Comparison of ENCODE assay signal across 9 cellular contexts in the genomic region with DNA sequence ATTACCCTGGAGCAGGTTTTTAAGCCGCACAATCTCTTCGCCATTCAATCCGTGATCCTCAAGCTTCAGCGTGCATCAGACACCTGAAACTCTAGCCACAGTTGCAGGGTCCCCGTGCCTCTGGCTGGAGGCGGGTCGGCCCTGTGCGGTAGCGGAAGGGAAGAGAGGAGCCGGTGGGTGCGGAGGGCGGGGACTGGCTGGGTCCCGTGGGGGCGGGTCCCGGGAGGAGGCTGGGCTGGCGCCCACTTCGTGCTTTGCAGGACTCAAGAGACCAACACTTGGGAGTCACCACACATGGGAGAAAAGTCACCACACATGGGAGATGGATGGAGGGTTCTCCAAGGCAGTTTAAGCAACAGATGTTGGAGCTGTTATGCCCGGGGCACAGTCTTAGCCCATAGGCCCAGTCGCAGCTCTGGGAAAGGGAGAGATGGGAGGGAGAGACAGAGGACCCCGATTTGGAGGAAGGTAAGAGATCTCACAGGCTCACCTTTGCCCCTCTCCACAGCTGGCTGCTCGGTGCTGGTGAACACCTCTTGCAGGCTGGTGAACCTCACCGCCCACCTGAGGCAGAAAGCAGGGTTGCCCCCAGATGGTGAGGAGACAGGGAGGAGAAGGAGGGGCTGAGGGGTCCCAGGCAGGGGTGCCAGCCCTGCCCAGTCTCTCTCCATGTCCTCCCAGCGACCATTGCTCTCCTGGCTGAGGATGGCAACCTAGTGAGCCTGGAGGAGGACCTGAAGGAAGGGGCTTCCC. TPM values are rescaled to one million over a fixed set of nuclear protein-coding genes. Genes with fewer than 3 reads are reported as not detected.
DNase-seq lines count a peak whose midpoint lies in the region; ATAC-seq, FAIRE-seq and TF ChIP-seq lines count a peak whose summit lies in the region.
"Had no signal": no experiment of that assay in that cellular context is flagged by ENCODE, and none has a peak within 500 bp of the region (broad histone marks: within the 10 kb centered on the region; RNA-seq: fewer than 3 reads in every experiment).

No MANE protein-coding gene starts in this region.

- no peak overlapping the region for H3K9ac ChIP-seq in HepG2 (ENCODE audit: insufficient read depth, low read depth, low read length)

- H3K27ac ChIP-seq in HepG2 (ENCODE audit: extremely low read length, insufficient read depth, low read length) (no peak overlapping the region), right lobe of liver (peak overlapping the region in 1 of 3 donors; percentile 95)

- no peaks in the 10 kb centered on the region for H4K20me1 ChIP-seq in HepG2 (ENCODE audit: insufficient read depth, low read length)

- H3K4me1 Mint-ChIP-seq in activated naive CD4-positive, alpha-beta T cell treated with anti-CD3 and anti-CD28 coated beads, Interleukin-2, amount 50 U/mL, for 24 hours = peaks cover 42% of the 10 kb centered on the region
- H3K4me1 Mint-ChIP-seq in nephron = peaks cover 21% of the 10 kb centered on the region

- no peak for ATAC-seq in HepG2
- ATAC-seq in right lobe of liver = no peak
- no peak for ATAC-seq in HG02678 (IDR thresholded peaks at IDR 0.05; ENCODE audit: unreplicated experiment)

- H3K27me3 ChIP-seq in HepG2 (ENCODE audit: control insufficient read depth in 1 of 2, insufficient read depth in 2 of 2, low read length in 2 of 2) (no peaks in the 10 kb centered on the region), right lobe of liver (no peaks in the 10 kb centered on the region)

- H3K9me3 ChIP-seq in HepG2 (ENCODE audit: low read length) (no peaks in the 10 kb centered on the region), right lobe of liver (no peaks in the 10 kb centered on the region)

- H3K27me3 Mint-ChIP-seq in activated naive CD4-positive, alpha-beta T cell treated with anti-CD3 and anti-CD28 coated beads, Interleukin-2, amount 50 U/mL, for 24 hours = no peaks in the 10 kb centered on the region
- H3K27me3 Mint-ChIP-seq in nephron (ENCODE audit: low read depth) = no peaks in the 10 kb centered on the region

- H3K4me3 ChIP-seq in HepG2 (replicated peaks in 1 of 3; ENCODE audit: insufficient read depth in 1 of 3, low read depth in 2 of 3, low read length in 3 of 3) (no peak overlapping the region), right lobe of liver (no peak overlapping the region)

- TF ChIP-seq CTCF in HepG2 (CRISPR knock-in tag; IDR thresholded peaks at IDR 0.05) (no peak), right lobe of liver (IDR thresholded peaks at IDR 0.05) (no peak), nephron (IDR thresholded peaks at IDR 0.05; ENCODE audit: unreplicated experiment in 3 of 3) (no peak)

- FAIRE-seq in HepG2 (lab: Jason Lieb, UNC) = no peak

- CTCF ChIA-PET in HepG2 (lab: Yijun Ruan, JAX; ENCODE audit: low intra/inter-chr PET ratio, low total read pairs) = no interaction called here

- in situ Hi-C loops in HepG2 (cut with HindIII; ENCODE audit: extremely low pct_ligation_motif_present, low pct_unique_long_range_greater_than_20kb) = no loop called here

- TF ChIP-seq EP300 in HepG2 (IDR thresholded peaks at IDR 0.05; ENCODE audit: low read depth in 2 of 2, low read length in 2 of 2) (no peak), HepG2 (CRISPR knock-in tag; IDR thresholded peaks at IDR 0.05; ENCODE audit: borderline replicate concordance) (no peak)

- peaks cover 7% of the 10 kb centered on the region for H3K79me2 ChIP-seq in HepG2 (ENCODE audit: insufficient read depth, low read length)

- H3K9me3 Mint-ChIP-seq in activated naive CD4-positive, alpha-beta T cell treated with anti-CD3 and anti-CD28 coated beads, Interleukin-2, amount 50 U/mL, for 24 hours = no peaks in the 10 kb centered on the region
- no peaks in the 10 kb centered on the region for H3K9me3 Mint-ChIP-seq in nephron

- no peak for DNase-seq in HepG2 (ENCODE audit: low spot score)
- DNase-seq in right lobe of liver = no peak
- no peak for DNase-seq in cerebellar cortex (ENCODE audit: low spot score)
- DNase-seq in NCI-H1930 (lab: John Stamatoyannopoulos, UW) = no peak
- DNase-seq in NCI-H1048 (lab: John Stamatoyannopoulos, UW) = no peak

- H3K27ac Mint-ChIP-seq in activated naive CD4-positive, alpha-beta T cell treated with anti-CD3 and anti-CD28 coated beads, Interleukin-2, amount 50 U/mL, for 24 hours = no peak overlapping the region
- H3K27ac Mint-ChIP-seq in nephron = peak overlapping the region; percentile 33 to 70 (median 39)

- intact Hi-C loops in HepG2 (cut with micrococcal nuclease; ENCODE audit: unreplicated experiment) (no loop called here), right lobe of liver (cut with DNase I) (no loop called here)

- 95% methylated on average over 21 of the region's 23 CpGs for WGBS in HepG2 (ENCODE audit: low lambda C conversion rate)
- WGBS in right lobe of liver (ENCODE audit: insufficient coverage, low coverage, low lambda C conversion rate, missing lambda C conversion rate) = 51% methylated on average over 9 of the region's 23 CpGs

- POLR2A ChIA-PET in HepG2 (lab: Yijun Ruan, JAX) = interaction anchor here (1.0 to 6.9 kb wide), 2 partner anchors 11 kb away, joined by 4 to 52 read pairs; a partner anchor contains a TSS

- H3K36me3 ChIP-seq in HepG2 (replicated peaks in 1 of 2; ENCODE audit: control insufficient read depth in 1 of 2, insufficient read depth in 2 of 2, low read length in 2 of 2) (peaks cover 0 to 1% of the 10 kb centered on the region in 2 experiments; a peak in 2 of 5 replicates), right lobe of liver (peaks cover 0 to 11% (median 7%) of the 10 kb centered on the region in 4 donors)

- TF ChIP-seq POLR2A in HepG2 (IDR thresholded peaks at IDR 0.05; ENCODE audit: insufficient read depth in 1 of 2, low read depth in 2 of 2, low read length in 2 of 2) = no peak
- TF ChIP-seq POLR2A in right lobe of liver (IDR thresholded peaks at IDR 0.05) = no peak

- H3K4me2 ChIP-seq in HepG2 (ENCODE audit: low read depth, low read length) = no peak overlapping the region

- H3K4me1 ChIP-seq in HepG2 (ENCODE audit: insufficient read depth, low read length) (peaks cover 40% of the 10 kb centered on the region), right lobe of liver (peaks cover 0 to 31% (median 11%) of the 10 kb centered on the region in 4 donors)

- no TSS peak for BruUV-seq in HepG2 (replicated peaks; lab: Mats Ljungman, UMichigan)

- no peak overlapping the region for H2AFZ ChIP-seq in HepG2 (ENCODE audit: low read length)

- H3K4me3 Mint-ChIP-seq in activated naive CD4-positive, alpha-beta T cell treated with anti-CD3 and anti-CD28 coated beads, Interleukin-2, amount 50 U/mL, for 24 hours = peak overlapping the region; percentile 78
- peak overlapping the region in 2 of 3 experiments; percentile 67 to 73 for H3K4me3 Mint-ChIP-seq in nephron

- TF ChIP-seq RAD21 in HepG2 (CRISPR knock-in tag; IDR thresholded peaks at IDR 0.05) = no peak

- H3K36me3 Mint-ChIP-seq in activated naive CD4-positive, alpha-beta T cell treated with anti-CD3 and anti-CD28 coated beads, Interleukin-2, amount 50 U/mL, for 24 hours = no peaks in the 10 kb centered on the region
- no peaks in the 10 kb centered on the region for H3K36me3 Mint-ChIP-seq in nephron (ENCODE audit: low read depth)

RNA-seq across cellular contexts. Expression of a gene that starts 1.0 kb away (rescaled TPM):
- total RNA-seq in HepG2 (2016; rRNA removed; fragmentation: Illumina TruSeq; extraction: Trizol) (not detected in 2 replicates), right lobe of liver (not detected)
- total RNA-seq in HepG2 (2016; cell fraction: cytosol; rRNA removed; fragmentation: Illumina TruSeq; extraction: Trizol; ENCODE audit: low read depth) = not detected in 2 replicates
- total RNA-seq in HepG2 (2016; cell fraction: insoluble cytoplasmic fraction; rRNA removed; fragmentation: Illumina TruSeq; extraction: Trizol) = not detected in 2 replicates
- not detected in 2 replicates for total RNA-seq in HepG2 (2016; cell fraction: membrane; rRNA removed; fragmentation: Illumina TruSeq; extraction: Trizol)
- not detected in 2 replicates for total RNA-seq in HepG2 (2016; cell fraction: nucleus; rRNA removed; fragmentation: Illumina TruSeq; extraction: Trizol)
- 0.07 TPM in 1 of 2 replicates, not detected in the other for polyA plus RNA-seq in HepG2 (2011; rRNA removed)
- not detected in 2 replicates for polyA plus RNA-seq in HepG2 (2011; cell fraction: cytosol; rRNA removed)
- polyA plus RNA-seq in HepG2 (2011; cell fraction: nucleus; rRNA removed) = not detected in 2 replicates
- polyA plus RNA-seq in HepG2 (2012) = 0.12 and 0.28 TPM in 2 replicates
- not detected in 2 replicates for polyA plus RNA-seq in HepG2 (2016; cell fraction: cytosol; fragmentation: Illumina TruSeq; extraction: Trizol; ENCODE audit: low read depth)
- polyA plus RNA-seq in HepG2 (2016; cell fraction: insoluble cytoplasmic fraction; fragmentation: Illumina TruSeq; extraction: Trizol; ENCODE audit: low read depth) = not detected in 2 replicates
- polyA plus RNA-seq in HepG2 (2016; cell fraction: membrane; fragmentation: Illumina TruSeq; extraction: Trizol; ENCODE audit: low read depth) = not detected in 2 replicates
- polyA plus RNA-seq in HepG2 (2016; cell fraction: nucleus; fragmentation: Illumina TruSeq; extraction: Trizol; ENCODE audit: insufficient read depth, low read depth) = not detected in 2 replicates
- 0.07 and 0.22 TPM in 2 replicates for polyA minus RNA-seq in HepG2 (2011; rRNA and poly(A)+ RNA removed; ENCODE audit: low replicate concordance)
- polyA minus RNA-seq in HepG2 (2011; cell fraction: cytosol; rRNA and poly(A)+ RNA removed) = not detected in 2 replicates
- not detected in 2 replicates for polyA minus RNA-seq in HepG2 (2011; cell fraction: nucleus; rRNA and poly(A)+ RNA removed)
- total RNA-seq: RPMI7951 had no signal

RNA-seq across cellular contexts. Expression of a gene that starts 4.0 kb away (rescaled TPM):
- total RNA-seq in HepG2 (2016; rRNA removed; fragmentation: Illumina TruSeq; extraction: Trizol) = 59.1 and 62.8 TPM in 2 replicates
- total RNA-seq in HepG2 (2016; cell fraction: cytosol; rRNA removed; fragmentation: Illumina TruSeq; extraction: Trizol; ENCODE audit: low read depth) = 34.5 and 34.6 TPM in 2 replicates
- 56.2 and 62.6 TPM in 2 replicates for total RNA-seq in HepG2 (2016; cell fraction: insoluble cytoplasmic fraction; rRNA removed; fragmentation: Illumina TruSeq; extraction: Trizol)
- total RNA-seq in HepG2 (2016; cell fraction: membrane; rRNA removed; fragmentation: Illumina TruSeq; extraction: Trizol) = 61.2 and 64.2 TPM in 2 replicates
- total RNA-seq in HepG2 (2016; cell fraction: nucleus; rRNA removed; fragmentation: Illumina TruSeq; extraction: Trizol) = 31.4 and 47.6 TPM in 2 replicates
- polyA plus RNA-seq in HepG2 (2011; rRNA removed) = 37.0 and 60.2 TPM in 2 replicates
- 42.3 and 49.1 TPM in 2 replicates for polyA plus RNA-seq in HepG2 (2011; cell fraction: cytosol; rRNA removed)
- polyA plus RNA-seq in HepG2 (2011; cell fraction: nucleus; rRNA removed) = 45.9 and 96.4 TPM in 2 replicates
- polyA plus RNA-seq in HepG2 (2012) = 103 and 194 TPM in 2 replicates
- 73.1 and 74.3 TPM in 2 replicates for polyA plus RNA-seq in HepG2 (2016; cell fraction: cytosol; fragmentation: Illumina TruSeq; extraction: Trizol; ENCODE audit: low read depth)
- 91.0 and 122 TPM in 2 replicates for polyA plus RNA-seq in HepG2 (2016; cell fraction: insoluble cytoplasmic fraction; fragmentation: Illumina TruSeq; extraction: Trizol; ENCODE audit: low read depth)
- polyA plus RNA-seq in HepG2 (2016; cell fraction: membrane; fragmentation: Illumina TruSeq; extraction: Trizol; ENCODE audit: low read depth) = 101 and 107 TPM in 2 replicates
- 107 and 123 TPM in 2 replicates for polyA plus RNA-seq in HepG2 (2016; cell fraction: nucleus; fragmentation: Illumina TruSeq; extraction: Trizol; ENCODE audit: insufficient read depth, low read depth)
- polyA minus RNA-seq in HepG2 (2011; rRNA and poly(A)+ RNA removed; ENCODE audit: low replicate concordance) = 99.0 and 111 TPM in 2 replicates
- 44.8 and 90.8 TPM in 2 replicates for polyA minus RNA-seq in HepG2 (2011; cell fraction: cytosol; rRNA and poly(A)+ RNA removed)
- 4.2 and 14.9 TPM in 2 replicates for polyA minus RNA-seq in HepG2 (2011; cell fraction: nucleus; rRNA and poly(A)+ RNA removed)
- 100 to 1,000 TPM; 133 to 416 (median 252) TPM for total RNA-seq in right lobe of liver

RNA-seq across cellular contexts. Expression of a gene that starts 8.9 kb away (rescaled TPM):
- total RNA-seq in HepG2 (2016; rRNA removed; fragmentation: Illumina TruSeq; extraction: Trizol) (2.7 and 8.9 TPM in 2 replicates), right lobe of liver (1 to 10 TPM in 2 of 6 experiments, under 1 TPM in 4; 0.59 to 1.3 (median 0.90) TPM)
- total RNA-seq in HepG2 (2016; cell fraction: cytosol; rRNA removed; fragmentation: Illumina TruSeq; extraction: Trizol; ENCODE audit: low read depth) = 1.8 and 2.5 TPM in 2 replicates
- total RNA-seq in HepG2 (2016; cell fraction: insoluble cytoplasmic fraction; rRNA removed; fragmentation: Illumina TruSeq; extraction: Trizol) = 2.3 and 8.4 TPM in 2 replicates
- 2.3 and 2.5 TPM in 2 replicates for total RNA-seq in HepG2 (2016; cell fraction: membrane; rRNA removed; fragmentation: Illumina TruSeq; extraction: Trizol)
- total RNA-seq in HepG2 (2016; cell fraction: nucleus; rRNA removed; fragmentation: Illumina TruSeq; extraction: Trizol) = 8.4 and 12.1 TPM in 2 replicates
- polyA plus RNA-seq in HepG2 (2011; rRNA removed) = 28.6 and 88.6 TPM in 2 replicates
- polyA plus RNA-seq in HepG2 (2011; cell fraction: cytosol; rRNA removed) = 28.4 and 53.0 TPM in 2 replicates
- 63.0 and 95.6 TPM in 2 replicates for polyA plus RNA-seq in HepG2 (2011; cell fraction: nucleus; rRNA removed)
- 39.9 and 70.8 TPM in 2 replicates for polyA plus RNA-seq in HepG2 (2012)
- polyA plus RNA-seq in HepG2 (2016; cell fraction: cytosol; fragmentation: Illumina TruSeq; extraction: Trizol; ENCODE audit: low read depth) = 0.88 and 0.92 TPM in 2 replicates
- 3.0 and 3.5 TPM in 2 replicates for polyA plus RNA-seq in HepG2 (2016; cell fraction: insoluble cytoplasmic fraction; fragmentation: Illumina TruSeq; extraction: Trizol; ENCODE audit: low read depth)
- polyA plus RNA-seq in HepG2 (2016; cell fraction: membrane; fragmentation: Illumina TruSeq; extraction: Trizol; ENCODE audit: low read depth) = 1.7 TPM in 2 replicates
- 13.9 and 17.6 TPM in 2 replicates for polyA plus RNA-seq in HepG2 (2016; cell fraction: nucleus; fragmentation: Illumina TruSeq; extraction: Trizol; ENCODE audit: insufficient read depth, low read depth)
- polyA minus RNA-seq in HepG2 (2011; rRNA and poly(A)+ RNA removed; ENCODE audit: low replicate concordance) = 28.7 TPM in 1 of 2 replicates, not detected in the other
- 5.1 and 17.3 TPM in 2 replicates for polyA minus RNA-seq in HepG2 (2011; cell fraction: cytosol; rRNA and poly(A)+ RNA removed)
- polyA minus RNA-seq in HepG2 (2011; cell fraction: nucleus; rRNA and poly(A)+ RNA removed) = 9.9 and 21.9 TPM in 2 replicates

RNA-seq across cellular contexts. Expression of a gene that starts 9.5 kb away (rescaled TPM):
- not detected in 2 replicates for total RNA-seq in HepG2 (2016; rRNA removed; fragmentation: Illumina TruSeq; extraction: Trizol)
- not detected in 2 replicates for total RNA-seq in HepG2 (2016; cell fraction: cytosol; rRNA removed; fragmentation: Illumina TruSeq; extraction: Trizol; ENCODE audit: low read depth)
- total RNA-seq in HepG2 (2016; cell fraction: insoluble cytoplasmic fraction; rRNA removed; fragmentation: Illumina TruSeq; extraction: Trizol) = not detected in 2 replicates
- total RNA-seq in HepG2 (2016; cell fraction: membrane; rRNA removed; fragmentation: Illumina TruSeq; extraction: Trizol) = not detected in 2 replicates
- total RNA-seq in HepG2 (2016; cell fraction: nucleus; rRNA removed; fragmentation: Illumina TruSeq; extraction: Trizol) = not detected in 2 replicates
- 0.22 and 0.35 TPM in 2 replicates for polyA plus RNA-seq in HepG2 (2011; rRNA removed)
- polyA plus RNA-seq in HepG2 (2011; cell fraction: cytosol; rRNA removed) = 0.14 TPM in 1 of 2 replicates, not detected in the other
- polyA plus RNA-seq in HepG2 (2011; cell fraction: nucleus; rRNA removed) = 0.57 TPM in 1 of 2 replicates, not detected in the other
- polyA plus RNA-seq in HepG2 (2012) = 0.30 and 0.76 TPM in 2 replicates
- polyA plus RNA-seq in HepG2 (2016; cell fraction: cytosol; fragmentation: Illumina TruSeq; extraction: Trizol; ENCODE audit: low read depth) = not detected in 2 replicates
- not detected in 2 replicates for polyA plus RNA-seq in HepG2 (2016; cell fraction: insoluble cytoplasmic fraction; fragmentation: Illumina TruSeq; extraction: Trizol; ENCODE audit: low read depth)
- not detected in 2 replicates for polyA plus RNA-seq in HepG2 (2016; cell fraction: membrane; fragmentation: Illumina TruSeq; extraction: Trizol; ENCODE audit: low read depth)
- not detected in 2 replicates for polyA plus RNA-seq in HepG2 (2016; cell fraction: nucleus; fragmentation: Illumina TruSeq; extraction: Trizol; ENCODE audit: insufficient read depth, low read depth)
- 2.1 TPM in 2 replicates for polyA minus RNA-seq in HepG2 (2011; rRNA and poly(A)+ RNA removed; ENCODE audit: low replicate concordance)
- not detected in 2 replicates for polyA minus RNA-seq in HepG2 (2011; cell fraction: cytosol; rRNA and poly(A)+ RNA removed)
- polyA minus RNA-seq in HepG2 (2011; cell fraction: nucleus; rRNA and poly(A)+ RNA removed) = not detected in 2 replicates
- total RNA-seq in right lobe of liver = 1 to 10 TPM in 2 of 6 experiments, under 1 TPM in 3, not detected in 1; 0.59 to 3.9 (median 0.70) TPM
- total RNA-seq: RPMI7951 had no signal

RNA-seq across cellular contexts. Expression of a gene that starts 12.8 kb away (rescaled TPM):
- 3.6 and 4.0 TPM in 2 replicates for total RNA-seq in HepG2 (2016; rRNA removed; fragmentation: Illumina TruSeq; extraction: Trizol)
- total RNA-seq in HepG2 (2016; cell fraction: cytosol; rRNA removed; fragmentation: Illumina TruSeq; extraction: Trizol; ENCODE audit: low read depth) = 0.40 and 0.53 TPM in 2 replicates
- total RNA-seq in HepG2 (2016; cell fraction: insoluble cytoplasmic fraction; rRNA removed; fragmentation: Illumina TruSeq; extraction: Trizol) = 2.7 and 3.3 TPM in 2 replicates
- total RNA-seq in HepG2 (2016; cell fraction: membrane; rRNA removed; fragmentation: Illumina TruSeq; extraction: Trizol) = 2.4 TPM in 2 replicates
- total RNA-seq in HepG2 (2016; cell fraction: nucleus; rRNA removed; fragmentation: Illumina TruSeq; extraction: Trizol) = 3.0 and 3.9 TPM in 2 replicates
- polyA plus RNA-seq in HepG2 (2011; rRNA removed) = 0.62 and 0.93 TPM in 2 replicates
- 0.58 and 0.73 TPM in 2 replicates for polyA plus RNA-seq in HepG2 (2011; cell fraction: cytosol; rRNA removed)
- 2.6 and 3.3 TPM in 2 replicates for polyA plus RNA-seq in HepG2 (2011; cell fraction: nucleus; rRNA removed)
- polyA plus RNA-seq in HepG2 (2012) = 0.81 and 1.0 TPM in 2 replicates
- 0.19 and 0.21 TPM in 2 replicates for polyA plus RNA-seq in HepG2 (2016; cell fraction: cytosol; fragmentation: Illumina TruSeq; extraction: Trizol; ENCODE audit: low read depth)
- 1.6 and 2.2 TPM in 2 replicates for polyA plus RNA-seq in HepG2 (2016; cell fraction: insoluble cytoplasmic fraction; fragmentation: Illumina TruSeq; extraction: Trizol; ENCODE audit: low read depth)
- 0.94 and 1.00 TPM in 2 replicates for polyA plus RNA-seq in HepG2 (2016; cell fraction: membrane; fragmentation: Illumina TruSeq; extraction: Trizol; ENCODE audit: low read depth)
- polyA plus RNA-seq in HepG2 (2016; cell fraction: nucleus; fragmentation: Illumina TruSeq; extraction: Trizol; ENCODE audit: insufficient read depth, low read depth) = 4.3 and 4.7 TPM in 2 replicates
- 1.8 and 4.3 TPM in 2 replicates for polyA minus RNA-seq in HepG2 (2011; rRNA and poly(A)+ RNA removed; ENCODE audit: low replicate concordance)
- polyA minus RNA-seq in HepG2 (2011; cell fraction: cytosol; rRNA and poly(A)+ RNA removed) = 2.0 TPM in 2 replicates
- 3.4 and 3.6 TPM in 2 replicates for polyA minus RNA-seq in HepG2 (2011; cell fraction: nucleus; rRNA and poly(A)+ RNA removed)
- total RNA-seq in right lobe of liver = 1 to 10 TPM in 2 of 6 experiments, under 1 TPM in 4; 0.51 to 1.2 (median 0.85) TPM
